Comparison of ENCODE assay signal across 8 cellular contexts in the genomic region with DNA sequence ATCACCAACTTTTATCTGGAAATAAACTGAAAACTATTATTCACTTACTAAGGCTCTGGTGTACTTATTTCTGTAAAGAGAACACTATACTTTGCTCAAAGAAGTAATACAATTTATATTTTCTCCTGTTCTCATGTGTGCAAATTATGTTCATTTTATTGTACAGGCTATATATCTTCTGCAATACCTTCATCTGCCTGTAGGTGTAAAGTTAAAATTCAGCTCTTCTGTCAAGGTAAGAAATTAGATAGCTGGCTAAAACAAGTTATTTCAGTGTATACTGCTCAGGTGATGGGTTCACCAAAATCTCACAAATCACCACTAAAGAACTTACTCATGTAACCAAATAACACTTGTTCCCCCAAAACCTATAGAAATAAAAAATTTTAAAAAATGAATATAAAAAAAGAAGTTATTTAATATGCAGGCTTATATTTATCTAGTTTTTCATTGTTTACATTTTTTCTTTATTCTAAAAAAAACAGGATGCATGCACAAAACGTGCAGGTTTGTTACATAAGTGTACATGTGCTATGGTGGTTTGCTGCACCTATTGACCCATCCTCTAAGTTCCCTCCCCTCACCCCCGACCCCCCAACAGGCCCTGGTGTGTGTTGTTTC.
DNase-seq lines count a peak whose midpoint lies in the region; ATAC-seq and TF ChIP-seq lines count a peak whose summit lies in the region.

No MANE protein-coding gene starts in this region.

- H2AFZ ChIP-seq in SK-N-SH (ENCODE audit: low read depth), result no peak overlapping the region

- no peaks in the 10 kb centered on the region for H3K79me2 ChIP-seq in SK-N-SH (ENCODE audit: insufficient read depth)

- H3K4me1 ChIP-seq in SK-N-SH (ENCODE audit: control insufficient read depth in 1 of 2, insufficient read depth in 2 of 2, low read depth in 1 of 2, low read length in 1 of 2) (no peaks in the 10 kb centered on the region; a peak in 1 of 4 replicates), adrenal gland (replicated peaks in 1 of 2) (no peaks in the 10 kb centered on the region), thoracic aorta (ENCODE audit: control insufficient read depth in 1 of 2, low read depth in 2 of 2) (no peaks in the 10 kb centered on the region)

- CTCF ChIA-PET in SK-N-SH (lab: Yijun Ruan, JAX), result interaction anchor here (1.0 to 2.5 kb wide), 6 partner anchors 10 to 347 kb away, joined by 3 to 21 read pairs (median 4); no protein-coding TSS in a partner anchor

- no peak overlapping the region for H3K9ac ChIP-seq in SK-N-SH

- no peak for TF ChIP-seq POLR2A in adrenal gland (IDR thresholded peaks at IDR 0.05)

- no peak for TF ChIP-seq EP300 in SK-N-SH (IDR thresholded peaks at IDR 0.05; ENCODE audit: borderline replicate concordance in 1 of 2, low read depth in 1 of 2, low read length in 1 of 2)

- H3K4me3 ChIP-seq in SK-N-SH (ENCODE audit: low read depth in 2 of 2, low read length in 1 of 2) (no peak overlapping the region; a peak in 1 of 4 replicates), adrenal gland (no peak overlapping the region), thoracic aorta (no peak overlapping the region)

- no peaks in the 10 kb centered on the region for H3K36me3 ChIP-seq in SK-N-SH (replicated peaks in 1 of 2; ENCODE audit: control insufficient read depth in 1 of 2, insufficient read depth in 2 of 2, low read length in 1 of 2)
- H3K36me3 ChIP-seq in adrenal gland (replicated peaks in 1 of 2), result no peaks in the 10 kb centered on the region
- H3K36me3 ChIP-seq in thoracic aorta, result no peaks in the 10 kb centered on the region

- POLR2A ChIA-PET in SK-N-SH (lab: Yijun Ruan, JAX), result no interaction called here

- H3F3A ChIP-seq in SK-N-SH (replicated peaks; ENCODE audit: insufficient read depth), result no peaks in the 10 kb centered on the region

- 16% methylated on average over 2 of the region's 2 CpGs for WGBS in SK-N-SH (ENCODE audit: low lambda C conversion rate)
- 39 to 52% (median 47%) methylated on average over 2 of the region's 2 CpGs for WGBS in adrenal gland, 4 donors

- H3K27ac ChIP-seq in SK-N-SH (ENCODE audit: low read depth in 2 of 2, low read length in 1 of 2) (no peak overlapping the region), adrenal gland (no peak overlapping the region), thoracic aorta (no peak overlapping the region), substantia nigra (ENCODE audit: low read depth, low read length, poor library complexity, severe bottlenecking) (no peak overlapping the region)

- DNase-seq in SK-N-SH (no peak), adrenal gland (no peak), thoracic aorta (ENCODE audit: low spot score) (no peak), A172 (ENCODE audit: low spot score) (no peak), substantia nigra (lab: John Stamatoyannopoulos, UW) (no peak)

- H4K20me1 ChIP-seq in SK-N-SH (ENCODE audit: insufficient read depth), result no peaks in the 10 kb centered on the region

- TF ChIP-seq CTCF in SK-N-SH (IDR thresholded peaks at IDR 0.05) (peak; percentile 60), adrenal gland (IDR thresholded peaks at IDR 0.05) (peak in 5 of 6 experiments; percentile 18 to 42 (median 28)), thoracic aorta (IDR thresholded peaks at IDR 0.05) (peak; percentile 24)

- intact Hi-C loops in adrenal gland (cut with DNase I), result no loop called here

- no peak overlapping the region for H3K4me2 ChIP-seq in SK-N-SH

- H3K9me3 ChIP-seq in SK-N-SH, result no peaks in the 10 kb centered on the region
- no peaks in the 10 kb centered on the region for H3K9me3 ChIP-seq in adrenal gland (replicated peaks in 1 of 3)
- no peaks in the 10 kb centered on the region for H3K9me3 ChIP-seq in thoracic aorta

- H3K27me3 ChIP-seq in SK-N-SH (ENCODE audit: insufficient read depth) (no peaks in the 10 kb centered on the region), adrenal gland (no peaks in the 10 kb centered on the region), thoracic aorta (replicated peaks; ENCODE audit: insufficient read depth) (no peaks in the 10 kb centered on the region)

- ATAC-seq in SK-N-SH treated with all-trans-retinoic acid at 6 μM for 48 hours (no peak), HG03354 (IDR thresholded peaks at IDR 0.05; ENCODE audit: poor library complexity, severe bottlenecking, unreplicated experiment) (peak; percentile 81), thoracic aorta (ENCODE audit: insufficient number of reproducible peaks, low FRiP score, low read depth) (no peak), HG03039 (IDR thresholded peaks at IDR 0.05; ENCODE audit: unreplicated experiment) (no peak)

- no peak for TF ChIP-seq RAD21 in SK-N-SH (IDR thresholded peaks at IDR 0.05; ENCODE audit: low read length)

- H3K9me2 ChIP-seq in SK-N-SH, result no peaks in the 10 kb centered on the region

TF ChIP-seq in SK-N-SH, 30 proteins besides CTCF, POLR2A, EP300 and RAD21 (continues in another document):
- TF ChIP-seq FOXJ3 (CRISPR knock-in tag; IDR thresholded peaks at IDR 0.05) (no peak), NRF1 (IDR thresholded peaks at IDR 0.05; ENCODE audit: low read depth, low read length) (no peak), MAX (IDR thresholded peaks at IDR 0.05; ENCODE audit: low read depth) (no peak), GATA2 (CRISPR knock-in tag; IDR thresholded peaks at IDR 0.05) (no peak), TAF1 (IDR thresholded peaks at IDR 0.05; ENCODE audit: borderline replicate concordance, low read depth, low read length) (no peak), CHD2 (IDR thresholded peaks at IDR 0.05; ENCODE audit: low read length, partially characterized antibody) (no peak), GABPA (IDR thresholded peaks at IDR 0.05; ENCODE audit: low read depth) (no peak), POLR2AphosphoS5 (IDR thresholded peaks at IDR 0.05; ENCODE audit: low read depth, low read length) (no peak), FOXM1 (IDR thresholded peaks at IDR 0.05; ENCODE audit: low read depth) (no peak), JUND (IDR thresholded peaks at IDR 0.05) (no peak), IRF3 (IDR thresholded peaks at IDR 0.05; ENCODE audit: low read depth, low read length) (no peak)
- TF ChIP-seq, protein P1, sequence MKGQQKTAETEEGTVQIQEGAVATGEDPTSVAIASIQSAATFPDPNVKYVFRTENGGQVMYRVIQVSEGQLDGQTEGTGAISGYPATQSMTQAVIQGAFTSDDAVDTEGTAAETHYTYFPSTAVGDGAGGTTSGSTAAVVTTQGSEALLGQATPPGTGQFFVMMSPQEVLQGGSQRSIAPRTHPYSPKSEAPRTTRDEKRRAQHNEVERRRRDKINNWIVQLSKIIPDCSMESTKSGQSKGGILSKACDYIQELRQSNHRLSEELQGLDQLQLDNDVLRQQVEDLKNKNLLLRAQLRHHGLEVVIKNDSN (IDR thresholded peaks at IDR 0.05; ENCODE audit: borderline replicate concordance, low read depth), result no peak

TF ChIP-seq in SK-N-SH treated with all-trans-retinoic acid at 6 μM for 48 hours, 23 proteins besides CTCF, POLR2A, EP300 and RAD21:
- TF ChIP-seq ZNF70 (CRISPR knock-in tag; IDR thresholded peaks at IDR 0.05) (no peak), TCF4 (CRISPR knock-in tag; IDR thresholded peaks at IDR 0.05; ENCODE audit: borderline replicate concordance) (no peak), TOX (CRISPR knock-in tag; IDR thresholded peaks at IDR 0.05; ENCODE audit: borderline replicate concordance) (no peak)
